In genomic region chr21:42701706-42702456, GRCh38 we compare ENCODE assay signal across 4 cellular contexts.
A peak's percentile ranks its signal among the peaks of the same experiment; 100 is the strongest.
TF ChIP-seq lines count a peak whose summit lies in the region.

No MANE protein-coding gene starts in this region.

TF ChIP-seq in SK-N-SH treated with all-trans-retinoic acid at 6 μM for 48 hours, 23 proteins besides CTCF, POLR2A, EP300 and RAD21:
- TF ChIP-seq CREB5 (CRISPR knock-in tag; IDR thresholded peaks at IDR 0.05; ENCODE audit: low read depth), result no peak
- TF ChIP-seq ZFP30 (CRISPR knock-in tag; IDR thresholded peaks at IDR 0.05), result peak; percentile 43; the same call in 1 of the 2 replicates
TF ChIP-seq in SK-N-SH treated with all-trans-retinoic acid at 6 μM for 48 hours: peak in this region for 1.

TF ChIP-seq in SK-N-SH, 30 proteins besides CTCF, POLR2A, EP300 and RAD21 (continued from another document):
- no peak for TF ChIP-seq IRF3 (IDR thresholded peaks at IDR 0.05; ENCODE audit: low read depth, low read length)
- TF ChIP-seq YY1 (IDR thresholded peaks at IDR 0.05; ENCODE audit: low read depth), result no peak
- TF ChIP-seq POLR2AphosphoS5 (IDR thresholded peaks at IDR 0.05; ENCODE audit: low read depth, low read length), result no peak
- no peak for TF ChIP-seq SMC3 (IDR thresholded peaks at IDR 0.05; ENCODE audit: low read depth, low read length)
- TF ChIP-seq USF1 (IDR thresholded peaks at IDR 0.05; ENCODE audit: borderline replicate concordance, low read depth), result no peak
TF ChIP-seq in SK-N-SH: peak in this region for 0.

TF ChIP-seq in HEK293, 187 proteins besides CTCF, POLR2A, EP300 and RAD21 (continued from another document):
- TF ChIP-seq ZNF391 (tag by site-specific recombination; IDR thresholded peaks at IDR 0.05; ENCODE audit: borderline replicate concordance, low read depth) (no peak), ZNF555 (tag by site-specific recombination; conservative IDR thresholded peaks at IDR 0.05) (no peak), ZBTB8A (tag by site-specific recombination; IDR thresholded peaks at IDR 0.05) (no peak), SP3 (tag by site-specific recombination; IDR thresholded peaks at IDR 0.05) (no peak), ZNF18 (tag by site-specific recombination; IDR thresholded peaks at IDR 0.05) (no peak), ZNF426 (tag by site-specific recombination; IDR thresholded peaks at IDR 0.05) (no peak), ZNF423 (tag by site-specific recombination; IDR thresholded peaks at IDR 0.05) (no peak), ZNF791 (tag by site-specific recombination; IDR thresholded peaks at IDR 0.05) (peak; percentile 95)

TF ChIP-seq in K562, 482 proteins besides CTCF, POLR2A, EP300 and RAD21:
- no peak for TF ChIP-seq MGA (IDR thresholded peaks at IDR 0.05)
- TF ChIP-seq DPF2 (IDR thresholded peaks at IDR 0.05), result peak; percentile 31; the same call in 1 of the 2 replicates
- TF ChIP-seq CBFA2T3 (IDR thresholded peaks at IDR 0.05), result peak; percentile 71
- TF ChIP-seq GATA2 (CRISPR knock-in tag; IDR thresholded peaks at IDR 0.05), result no peak
- TF ChIP-seq CBFA2T2 (conservative IDR thresholded peaks at IDR 0.05), result peak; percentile 55
- peak; percentile 75; the same call in 1 of the 2 replicates for TF ChIP-seq TAL1 (IDR thresholded peaks at IDR 0.05)
- TF ChIP-seq TEAD4 (IDR thresholded peaks at IDR 0.05; ENCODE audit: low read length), result peak; percentile 32; the same call in 1 of the 2 replicates
- no peak for TF ChIP-seq TEAD4 (CRISPR knock-in tag; IDR thresholded peaks at IDR 0.05; ENCODE audit: borderline replicate concordance)
- peak; percentile 77 for TF ChIP-seq ARID1B (IDR thresholded peaks at IDR 0.05)
- no peak for TF ChIP-seq NFIC (IDR thresholded peaks at IDR 0.05)
- 0 out of 2 replicates have a peak, but pooled peaks have one; percentile 52 for TF ChIP-seq MTA2 (IDR thresholded peaks at IDR 0.05; ENCODE audit: low read depth)
- TF ChIP-seq ESRRB (CRISPR knock-in tag; IDR thresholded peaks at IDR 0.05; ENCODE audit: borderline replicate concordance), result no peak
